9 cellular contexts compared by ENCODE assay signal in genomic region chr10:33509231-33509871, GRCh38.
A peak's percentile ranks its signal among the peaks of the same experiment; 100 is the strongest.
DNase-seq lines count a peak whose midpoint lies in the region; ATAC-seq, FAIRE-seq and TF ChIP-seq lines count a peak whose summit lies in the region.
"Had no signal": no experiment of that assay in that cellular context is flagged by ENCODE, and none has a peak within 500 bp of the region (broad histone marks: within the 10 kb centered on the region; RNA-seq: fewer than 3 reads in every experiment).

No MANE protein-coding gene starts in this region.

- FAIRE-seq in RCC 7860 (lab: Jason Lieb, UNC) = peak; percentile 85

- no peak for TF ChIP-seq CTCF in endothelial cell (IDR thresholded peaks at IDR 0.05; ENCODE audit: unreplicated experiment)

- H3K9me3 Mint-ChIP-seq in endothelial cell (ENCODE audit: unreplicated experiment) = no peaks in the 10 kb centered on the region
- H3K9me3 Mint-ChIP-seq: T-helper 1 cell treated with Interleukin-12 subunit alpha and Interleukin-12 subunit beta and Interleukin-4 antibody, amounts not matched to agents 30 μg/mL and 1 μg/mL, for 36 hours had no signal

- no peaks in the 10 kb centered on the region for H3K9me3 ChIP-seq in neuron (ENCODE audit: low read length)

- H3K27ac Mint-ChIP-seq in endothelial cell (ENCODE audit: unreplicated experiment) = peak overlapping the region; percentile 95
- H3K27ac Mint-ChIP-seq: T-helper 1 cell treated with Interleukin-12 subunit alpha and Interleukin-12 subunit beta and Interleukin-4 antibody, amounts not matched to agents 30 μg/mL and 1 μg/mL, for 36 hours had no signal

- H3K27me3 ChIP-seq in neuron (ENCODE audit: insufficient read depth, low read length) = no peaks in the 10 kb centered on the region

- peaks cover 7% of the 10 kb centered on the region for H3K4me1 Mint-ChIP-seq in endothelial cell (ENCODE audit: unreplicated experiment)

- no peaks in the 10 kb centered on the region for H3K27me3 Mint-ChIP-seq in endothelial cell (ENCODE audit: unreplicated experiment)

- peaks cover 8% of the 10 kb centered on the region for H3K4me1 ChIP-seq in neuron (ENCODE audit: insufficient read depth, low read length)

- H3K4me3 ChIP-seq in neuron (ENCODE audit: low read length) = peak overlapping the region; percentile 24

- H3K4me3 Mint-ChIP-seq in endothelial cell (ENCODE audit: unreplicated experiment) = no peak overlapping the region
- H3K4me3 Mint-ChIP-seq: T-helper 1 cell treated with Interleukin-12 subunit alpha and Interleukin-12 subunit beta and Interleukin-4 antibody, amounts not matched to agents 30 μg/mL and 1 μg/mL, for 36 hours had no signal

- H3K36me3 ChIP-seq in neuron (ENCODE audit: insufficient read depth, low read length) = no peaks in the 10 kb centered on the region

- DNase-seq in DMS53 treated with DMSO at 0.1 percent for 48 hours (lab: John Stamatoyannopoulos, UW; ENCODE audit: unreplicated experiment) (peak; percentile 75), RCC 7860 (ENCODE audit: low spot score) (peak; percentile 93), endothelial cell (ENCODE audit: low spot score) (peak; percentile 6), DMS114 treated with DMSO at 0.1 percent for 48 hours (lab: John Stamatoyannopoulos, UW; ENCODE audit: unreplicated experiment) (no peak), NCI-H446 treated with DMSO at 0.1 percent for 48 hours (lab: John Stamatoyannopoulos, UW) (no peak)

- H2AFZ ChIP-seq in neuron (ENCODE audit: low read depth, low read length) = peak overlapping the region; percentile 28

- ATAC-seq in GM19351 (IDR thresholded peaks at IDR 0.05; ENCODE audit: unreplicated experiment) (peak; percentile 66), HG03457 (IDR thresholded peaks at IDR 0.05; ENCODE audit: unreplicated experiment) (peak; percentile 53)

- H3K36me3 Mint-ChIP-seq in endothelial cell (ENCODE audit: low read depth, unreplicated experiment) = no peaks in the 10 kb centered on the region

Comparison
In these comparisons a context has a peak if more than half of its experiments do, and no peak if none do; other contexts are left out.
1. DNase-seq: peak in DMS53 treated with DMSO at 0.1 percent for 48 hours (single experiment), RCC 7860 (single experiment) and endothelial cell (single experiment); none in DMS114 treated with DMSO at 0.1 percent for 48 hours (single experiment) and NCI-H446 treated with DMSO at 0.1 percent for 48 hours (single experiment).